In the genomic region with DNA sequence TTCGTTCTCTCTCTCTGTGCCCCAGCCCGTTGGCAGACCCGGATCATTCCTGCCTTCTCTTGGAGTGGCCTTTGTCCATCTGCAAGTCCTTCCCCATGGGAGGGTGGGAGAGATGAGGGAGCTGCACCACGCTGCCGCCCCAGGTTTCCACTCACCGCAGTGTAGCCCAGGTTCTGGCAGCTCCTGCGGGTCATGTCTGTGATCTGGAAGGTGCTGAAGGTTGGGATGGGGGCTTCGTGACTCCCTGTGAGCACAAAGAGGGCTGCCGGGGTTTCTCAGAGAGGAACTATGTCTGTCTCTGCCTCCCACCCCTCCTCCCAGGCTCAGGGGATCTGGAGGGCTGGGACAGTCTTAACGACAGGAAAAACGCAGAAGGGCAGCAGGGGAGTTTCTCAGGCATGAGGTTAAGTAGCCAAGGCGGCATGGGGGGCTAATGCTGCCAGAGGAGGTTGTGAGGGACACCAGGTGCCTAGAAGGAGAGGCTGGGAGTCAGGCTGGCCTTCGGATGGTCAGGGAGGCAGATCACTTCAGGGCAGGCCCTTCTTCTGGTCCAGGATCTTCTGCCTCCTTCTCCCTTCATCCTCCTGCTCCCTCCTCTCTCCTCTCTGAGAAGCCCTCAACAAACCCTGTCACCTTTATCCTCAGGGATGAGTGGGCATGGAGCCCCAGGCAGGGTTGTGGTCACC, we compare ENCODE assay signal across 11 cellular contexts. TPM values are rescaled to one million over a fixed set of nuclear protein-coding genes. Genes with fewer than 3 reads are reported as not detected.
DNase-seq lines count a peak whose midpoint lies in the region; ATAC-seq, FAIRE-seq and TF ChIP-seq lines count a peak whose summit lies in the region.
"Had no signal": no experiment of that assay in that cellular context is flagged by ENCODE, and none has a peak within 500 bp of the region (broad histone marks: within the 10 kb centered on the region; RNA-seq: fewer than 3 reads in every experiment).

No MANE protein-coding gene starts in this region.

- H4K20me1 ChIP-seq in DOHH2 (ENCODE audit: control insufficient read depth, insufficient read depth, low read depth, low read length) (no peaks in the 10 kb centered on the region), H1 (replicated peaks in 1 of 2; ENCODE audit: control insufficient read depth in 1 of 2, insufficient read depth in 2 of 2, low read length in 2 of 2) (no peaks in the 10 kb centered on the region)

- DNase-seq in SK-N-DZ (ENCODE audit: low spot score): peak; percentile 43
- no peak for DNase-seq in H1 (ENCODE audit: low read depth in 1 of 2, low spot score in 2 of 2)
- no peak for DNase-seq in psoas muscle
- DNase-seq in GM12891 (ENCODE audit: insufficient read length, low spot score): no peak
- no peak for DNase-seq in NCI-H446 (lab: John Stamatoyannopoulos, UW)
- DNase-seq in SW480 (ENCODE audit: low spot score): no peak
- DNase-seq: NCI-H345 had no signal

- H3K23me2 ChIP-seq in H1 (ENCODE audit: low read depth, low read length): peaks cover 2% of the 10 kb centered on the region; the same call in 1 of the 2 replicates

- H3K4me2 ChIP-seq in DOHH2 (ENCODE audit: low read length): peak overlapping the region; percentile 75
- no peak overlapping the region for H3K4me2 ChIP-seq in H1 (ENCODE audit: insufficient read depth in 1 of 2, low read depth in 2 of 2, low read length in 2 of 2)

- H2AK5ac ChIP-seq in H1 (ENCODE audit: low read depth, low read length): no peak overlapping the region

- no peak overlapping the region for H4K91ac ChIP-seq in H1 (replicated peaks; ENCODE audit: insufficient read length, low read length)

- H3K4ac ChIP-seq in H1 (replicated peaks; ENCODE audit: insufficient read length, low read depth, low read length): no peak overlapping the region

- no peak overlapping the region for H3K56ac ChIP-seq in H1 (replicated peaks; ENCODE audit: insufficient read length, low read depth, low read length)

- no peaks in the 10 kb centered on the region for H3K36me3 ChIP-seq in DOHH2 (ENCODE audit: control insufficient read depth, low read length)
- no peaks in the 10 kb centered on the region for H3K36me3 ChIP-seq in H1 (ENCODE audit: control insufficient read depth in 2 of 4, insufficient read depth in 4 of 4, low read length in 3 of 4)
- no peaks in the 10 kb centered on the region for H3K36me3 ChIP-seq in psoas muscle (ENCODE audit: insufficient read depth in 1 of 2, low read depth in 1 of 2)

- H2BK5ac ChIP-seq in H1 (ENCODE audit: low read depth, low read length): no peak overlapping the region

- WGBS in H1 (ENCODE audit: extremely low coverage in 1 of 2, insufficient coverage in 1 of 2, insufficient read length in 1 of 2, insufficient replicate concordance in 2 of 2, low coverage in 1 of 2, low lambda C conversion rate in 2 of 2, missing lambda C conversion rate in 1 of 2), 2 experiments: 78% methylated on average over 13 of the region's 13 CpGs; no CpG with 5 or more reads in 1 of the 2 experiments
- 52 to 58% (median 53%) methylated on average over 13 of the region's 13 CpGs for WGBS in psoas muscle, 3 donors

- no peak overlapping the region for H3K23ac ChIP-seq in H1 (ENCODE audit: insufficient read length)

- no peaks in the 10 kb centered on the region for H3K9me2 ChIP-seq in DOHH2 (replicated peaks; ENCODE audit: control insufficient read depth, low read length)

- H3K27me3 ChIP-seq in DOHH2 (ENCODE audit: control insufficient read depth, low read length) (peaks cover 2% of the 10 kb centered on the region), H1 (replicated peaks in 1 of 4; ENCODE audit: control insufficient read depth in 3 of 4, extremely low read depth in 1 of 4, insufficient read depth in 3 of 4, low read length in 3 of 4) (peaks cover 1 to 48% (median 42%) of the 10 kb centered on the region in 4 experiments), psoas muscle (ENCODE audit: insufficient read depth in 3 of 3, low read length in 2 of 3) (peaks cover 0 to 4% (median 3%) of the 10 kb centered on the region in 3 donors)

- H4K8ac ChIP-seq in H1 (ENCODE audit: extremely low read depth, insufficient read depth, low read length): no peak overlapping the region; the same call in 1 of the 2 replicates

- FAIRE-seq in H1 (lab: Jason Lieb, UNC): no peak
- FAIRE-seq in GM12891 (lab: Jason Lieb, UNC): no peak

- intact Hi-C loops in psoas muscle (cut with DNase I): no loop called here

- TF ChIP-seq CTCF in DOHH2 (IDR thresholded peaks at IDR 0.05; ENCODE audit: low read depth, low read length, poor library complexity, severe bottlenecking) (no peak), H1 (IDR thresholded peaks at IDR 0.05; ENCODE audit: control extremely low read depth in 1 of 3, insufficient read depth in 1 of 3, low read depth in 1 of 3, low read length in 3 of 3) (no peak), psoas muscle (IDR thresholded peaks at IDR 0.05) (no peak)

- TF ChIP-seq RAD21 in H1 (IDR thresholded peaks at IDR 0.05 in 1 of 2, conservative IDR thresholded peaks at IDR 0.05 in 1 of 2; ENCODE audit: low read depth in 2 of 2, low read length in 2 of 2): no peak

- H2BK12ac ChIP-seq in H1 (ENCODE audit: low read depth, low read length): 0 out of 2 replicates have a peak overlapping the region, but pooled peaks have one; percentile 43

- TF ChIP-seq EP300 in H1 (IDR thresholded peaks at IDR 0.05; ENCODE audit: borderline replicate concordance in 1 of 2, low read depth in 2 of 2, low read length in 2 of 2): no peak

- H3K27ac ChIP-seq in DOHH2 (ENCODE audit: low read depth, low read length) (no peak overlapping the region), H1 (ENCODE audit: low read depth, low read length) (no peak overlapping the region), psoas muscle (peak overlapping the region; percentile 21)

- H2BK15ac ChIP-seq in H1 (ENCODE audit: low read length): peak overlapping the region; percentile 49; the same call in 1 of the 2 replicates

- no peak overlapping the region for H2AFZ ChIP-seq in H1 (ENCODE audit: low read length)

- H3K79me1 ChIP-seq in H1 (ENCODE audit: low read depth, low read length): no peaks in the 10 kb centered on the region

- H3K9me3 ChIP-seq in DOHH2 (ENCODE audit: control insufficient read depth, insufficient read depth, low read length) (no peaks in the 10 kb centered on the region), H1 (ENCODE audit: insufficient read depth in 2 of 2, low read depth in 1 of 2, low read length in 1 of 2) (no peaks in the 10 kb centered on the region), psoas muscle (no peaks in the 10 kb centered on the region)

- no peak overlapping the region for H4K5ac ChIP-seq in H1 (ENCODE audit: insufficient read length, low read depth, low read length)

- no peak overlapping the region for H3K18ac ChIP-seq in H1 (ENCODE audit: extremely low read depth, low read length)

- H3K14ac ChIP-seq in H1 (ENCODE audit: insufficient read length): no peak overlapping the region

- peaks cover 5% of the 10 kb centered on the region for H3F3A ChIP-seq in DOHH2 (ENCODE audit: control insufficient read depth, insufficient read depth)

- ATAC-seq in psoas muscle (no peak), GM18498 (IDR thresholded peaks at IDR 0.05; ENCODE audit: unreplicated experiment) (no peak)

- TF ChIP-seq POLR2A in H1 (IDR thresholded peaks at IDR 0.05; ENCODE audit: control extremely low read depth in 1 of 2, low read depth in 2 of 2, low read length in 2 of 2): no peak
- TF ChIP-seq POLR2A in GM12891 (IDR thresholded peaks at IDR 0.05; ENCODE audit: low read depth, low read length): no peak

- POLR2A ChIA-PET in H1 (lab: Charles Lee; ENCODE audit: partially characterized antibody): interaction anchor here (0.6 kb wide), 1 partner anchor 44 kb away, joined by 3 read pairs; no protein-coding TSS in a partner anchor

- peaks cover 27% of the 10 kb centered on the region for H3K4me1 ChIP-seq in DOHH2 (ENCODE audit: control insufficient read depth, low read length)
- peaks cover 0 to 11% (median 5%) of the 10 kb centered on the region in 4 experiments; a peak in 6 of 7 replicates for H3K4me1 ChIP-seq in H1 (replicated peaks in 1 of 4; ENCODE audit: control insufficient read depth in 3 of 4, insufficient read depth in 4 of 4, low read length in 3 of 4)
- peaks cover 7% of the 10 kb centered on the region for H3K4me1 ChIP-seq in psoas muscle

- peak overlapping the region; percentile 61 for H3K4me3 ChIP-seq in DOHH2 (ENCODE audit: low read length)
- H3K4me3 ChIP-seq in H1 (ENCODE audit: extremely low read depth in 1 of 4, insufficient read depth in 2 of 4, low read depth in 3 of 4, low read length in 4 of 4): no peak overlapping the region
- peak overlapping the region; percentile 41 for H3K4me3 ChIP-seq in psoas muscle

- H2BK120ac ChIP-seq in H1 (replicated peaks; ENCODE audit: low read depth, low read length): no peak overlapping the region

- H3K79me2 ChIP-seq in DOHH2 (ENCODE audit: control insufficient read depth, low read length) (no peaks in the 10 kb centered on the region), H1 (ENCODE audit: control insufficient read depth in 1 of 2, insufficient read depth in 2 of 2, low read length in 2 of 2) (no peaks in the 10 kb centered on the region)

- no peak overlapping the region for H2BK20ac ChIP-seq in H1 (ENCODE audit: low read length)

- CTCF ChIA-PET in H1 (lab: Charles Lee; ENCODE audit: partially characterized antibody): interaction anchor here (0.8 to 31.8 kb wide), 8 partner anchors 8 to 69 kb away, joined by 3 to 491 read pairs (median 6); a partner anchor contains a TSS

- H3K9ac ChIP-seq in H1 (replicated peaks in 1 of 4; ENCODE audit: extremely low read depth in 1 of 4, low read depth in 3 of 4, low read length in 3 of 4): no peak overlapping the region

RNA-seq across cellular contexts. Expression of a gene that starts 0.7 kb away (rescaled TPM):
- 0.61 and 3.2 TPM in 2 replicates for polyA plus RNA-seq in SK-N-DZ (2014; cell fraction: cytosol; rRNA removed)
- polyA plus RNA-seq in SK-N-DZ (2014; cell fraction: nucleus; rRNA removed): 1.4 and 3.3 TPM in 2 replicates
- 3.3 and 4.5 TPM in 2 replicates for total RNA-seq in H1 (2021; fragmentation: NEBNext Ultra II Directional; extraction: Animal tissue kit (Norgen Biotek cat#: 25700))
- polyA plus RNA-seq in H1 (2011; rRNA removed) (7.9 and 13.7 TPM in 2 replicates), psoas muscle (under 1 TPM in 2 of 3 donors, not detected in 1; 0.25 to 0.26 TPM)
- polyA plus RNA-seq in H1 (2011; cell fraction: cytosol; rRNA removed): 10.1 TPM
- 8.8 TPM for polyA plus RNA-seq in H1 (2011; cell fraction: nucleus; rRNA removed)
- polyA plus RNA-seq in H1 (2012, experiment 1 of 2): 3.1 to 8.0 TPM (median 5.5 TPM) in 4 replicates
- polyA plus RNA-seq in H1 (2012, experiment 2 of 2): 4.7 TPM
- 5.7 TPM for polyA plus RNA-seq in H1 (2013, experiment 1 of 2)
- polyA plus RNA-seq in H1 (2013, experiment 2 of 2): 5.3 TPM
- 0.57 and 0.78 TPM in 2 replicates for polyA minus RNA-seq in H1 (2011; rRNA and poly(A)+ RNA removed)
- 5.1 TPM for polyA minus RNA-seq in H1 (2011; cell fraction: cytosol; rRNA and poly(A)+ RNA removed)
- 4.6 TPM for polyA minus RNA-seq in H1 (2011; cell fraction: nucleus; rRNA and poly(A)+ RNA removed)
- total RNA-seq in psoas muscle: under 1 TPM; 0.37 to 0.82 (median 0.60) TPM
- polyA plus RNA-seq in GM12891 (2012; ENCODE audit: low read depth, missing spikeins): 6.8 TPM

RNA-seq across cellular contexts. Expression of a gene that starts 42.9 kb away (rescaled TPM):
- polyA plus RNA-seq in SK-N-DZ (2014; cell fraction: cytosol; rRNA removed): 0.45 and 1.3 TPM in 2 replicates
- polyA plus RNA-seq in SK-N-DZ (2014; cell fraction: nucleus; rRNA removed): 9.1 and 10.2 TPM in 2 replicates
- not detected in 2 replicates for total RNA-seq in H1 (2021; fragmentation: NEBNext Ultra II Directional; extraction: Animal tissue kit (Norgen Biotek cat#: 25700))
- 0.02 TPM in 2 replicates for polyA plus RNA-seq in H1 (2011; rRNA removed)
- polyA plus RNA-seq in H1 (2011; cell fraction: cytosol; rRNA removed): not detected
- polyA plus RNA-seq in H1 (2011; cell fraction: nucleus; rRNA removed): 0.17 TPM
- 0.03 to 0.04 TPM in 2 of 4 replicates, not detected in the others for polyA plus RNA-seq in H1 (2012, experiment 1 of 2)
- 0.03 TPM for polyA plus RNA-seq in H1 (2012, experiment 2 of 2)
- not detected for polyA plus RNA-seq in H1 (2013, experiment 1 of 2)
- polyA plus RNA-seq in H1 (2013, experiment 2 of 2): under 0.01 TPM
- 0.07 TPM in 1 of 2 replicates, not detected in the other for polyA minus RNA-seq in H1 (2011; rRNA and poly(A)+ RNA removed)
- not detected for polyA minus RNA-seq in H1 (2011; cell fraction: cytosol; rRNA and poly(A)+ RNA removed)
- 0.10 TPM for polyA minus RNA-seq in H1 (2011; cell fraction: nucleus; rRNA and poly(A)+ RNA removed)
- under 1 TPM in 1 of 4 donors, not detected in 3; 0.07 TPM for total RNA-seq in psoas muscle
- polyA plus RNA-seq in psoas muscle: under 1 TPM in 1 of 3 donors, not detected in 2; under 0.01 TPM
- not detected for polyA plus RNA-seq in GM12891 (2012; ENCODE audit: low read depth, missing spikeins)
- total RNA-seq: dermis microvascular lymphatic vessel endothelial cell, kidney epithelial cell had no signal

RNA-seq across cellular contexts. Expression of a gene that starts 44.7 kb away (rescaled TPM):
- polyA plus RNA-seq in SK-N-DZ (2014; cell fraction: cytosol; rRNA removed): 11.7 and 16.8 TPM in 2 replicates
- polyA plus RNA-seq in SK-N-DZ (2014; cell fraction: nucleus; rRNA removed): 42.6 and 46.0 TPM in 2 replicates
- total RNA-seq in H1 (2021; fragmentation: NEBNext Ultra II Directional; extraction: Animal tissue kit (Norgen Biotek cat#: 25700)): 0.24 and 0.27 TPM in 2 replicates
- 0.12 and 0.13 TPM in 2 replicates for polyA plus RNA-seq in H1 (2011; rRNA removed)
- 0.06 TPM for polyA plus RNA-seq in H1 (2011; cell fraction: cytosol; rRNA removed)
- polyA plus RNA-seq in H1 (2011; cell fraction: nucleus; rRNA removed): 0.74 TPM
- 0.05 to 0.15 TPM (median 0.13 TPM) in 3 of 4 replicates, not detected in the other for polyA plus RNA-seq in H1 (2012, experiment 1 of 2)
- 0.05 TPM for polyA plus RNA-seq in H1 (2012, experiment 2 of 2)
- polyA plus RNA-seq in H1 (2013, experiment 1 of 2): 0.18 TPM
- polyA plus RNA-seq in H1 (2013, experiment 2 of 2): 0.06 TPM
- polyA minus RNA-seq in H1 (2011; rRNA and poly(A)+ RNA removed): 0.12 and 0.13 TPM in 2 replicates
- polyA minus RNA-seq in H1 (2011; cell fraction: cytosol; rRNA and poly(A)+ RNA removed): not detected
- polyA minus RNA-seq in H1 (2011; cell fraction: nucleus; rRNA and poly(A)+ RNA removed): not detected
- under 1 TPM; 0.16 to 0.92 (median 0.44) TPM for total RNA-seq in psoas muscle
- under 1 TPM; 0.07 to 0.65 (median 0.58) TPM for polyA plus RNA-seq in psoas muscle
- polyA plus RNA-seq in GM12891 (2012; ENCODE audit: low read depth, missing spikeins): not detected
- total RNA-seq: dermis microvascular lymphatic vessel endothelial cell, kidney epithelial cell had no signal

RNA-seq across cellular contexts. Expression of a gene that starts 48.7 kb away (rescaled TPM):
- polyA plus RNA-seq in SK-N-DZ (2014; cell fraction: cytosol; rRNA removed): 50.6 and 54.6 TPM in 2 replicates
- polyA plus RNA-seq in SK-N-DZ (2014; cell fraction: nucleus; rRNA removed): 27.8 and 36.4 TPM in 2 replicates
- total RNA-seq in H1 (2021; fragmentation: NEBNext Ultra II Directional; extraction: Animal tissue kit (Norgen Biotek cat#: 25700)): 102 and 115 TPM in 2 replicates
- polyA plus RNA-seq in H1 (2011; rRNA removed): 84.1 and 95.2 TPM in 2 replicates
- 79.7 TPM for polyA plus RNA-seq in H1 (2011; cell fraction: cytosol; rRNA removed)
- 89.8 TPM for polyA plus RNA-seq in H1 (2011; cell fraction: nucleus; rRNA removed)
- 83.1 to 103 TPM (median 99.5 TPM) in 4 replicates for polyA plus RNA-seq in H1 (2012, experiment 1 of 2)
- polyA plus RNA-seq in H1 (2012, experiment 2 of 2): 104 TPM
- polyA plus RNA-seq in H1 (2013, experiment 1 of 2): 120 TPM
- 116 TPM for polyA plus RNA-seq in H1 (2013, experiment 2 of 2)
- polyA minus RNA-seq in H1 (2011; rRNA and poly(A)+ RNA removed): 89.1 and 141 TPM in 2 replicates
- 71.3 TPM for polyA minus RNA-seq in H1 (2011; cell fraction: cytosol; rRNA and poly(A)+ RNA removed)
- polyA minus RNA-seq in H1 (2011; cell fraction: nucleus; rRNA and poly(A)+ RNA removed): 54.9 TPM
- 10 to 100 TPM; 43.7 to 69.3 (median 64.0) TPM for total RNA-seq in psoas muscle
- 100 to 1,000 TPM in 1 of 3 donors, 10 to 100 TPM in 2; 46.8 to 107 (median 72.0) TPM for polyA plus RNA-seq in psoas muscle
- polyA plus RNA-seq in GM12891 (2012; ENCODE audit: low read depth, missing spikeins): 52.3 TPM

Comparison
In these comparisons a context has a peak if more than half of its experiments do, and no peak if none do; other contexts are left out.
1. H3K4me3 ChIP-seq: peak in DOHH2 (single experiment) and psoas muscle (single experiment); none in H1 (0 of 4).